Comparison of ENCODE assay signal across 17 cellular contexts in genomic region chr16:87879411-87880013, GRCh38. TPM values are rescaled to one million over a fixed set of nuclear protein-coding genes. Genes with fewer than 3 reads are reported as not detected.
"Had no signal": no experiment of that assay in that cellular context is flagged by ENCODE, and none has a peak within 500 bp of the region (broad histone marks: within the 10 kb centered on the region; RNA-seq: fewer than 3 reads in every experiment).

No MANE protein-coding gene starts in this region.

RNA-seq across cellular contexts. Expression of gene CA5A, which starts 56.8 kb away (rescaled TPM):
- total RNA-seq: kidney epithelial cell, left ventricle myocardium inferior, lower leg skin, mesothelial cell of epicardium, natural killer cell, occipital lobe, osteocyte, posterior vena cava, pulmonary artery endothelial cell, renal cortical epithelial cell, right atrium auricular region, skeletal muscle tissue, smooth muscle cell, subcutaneous adipose tissue, suprapubic skin, thoracic aorta, upper lobe of right lung had no signal
- polyA plus RNA-seq: smooth muscle cell had no signal
